Comparison of ENCODE assay signal across 8 cellular contexts in the genomic region with DNA sequence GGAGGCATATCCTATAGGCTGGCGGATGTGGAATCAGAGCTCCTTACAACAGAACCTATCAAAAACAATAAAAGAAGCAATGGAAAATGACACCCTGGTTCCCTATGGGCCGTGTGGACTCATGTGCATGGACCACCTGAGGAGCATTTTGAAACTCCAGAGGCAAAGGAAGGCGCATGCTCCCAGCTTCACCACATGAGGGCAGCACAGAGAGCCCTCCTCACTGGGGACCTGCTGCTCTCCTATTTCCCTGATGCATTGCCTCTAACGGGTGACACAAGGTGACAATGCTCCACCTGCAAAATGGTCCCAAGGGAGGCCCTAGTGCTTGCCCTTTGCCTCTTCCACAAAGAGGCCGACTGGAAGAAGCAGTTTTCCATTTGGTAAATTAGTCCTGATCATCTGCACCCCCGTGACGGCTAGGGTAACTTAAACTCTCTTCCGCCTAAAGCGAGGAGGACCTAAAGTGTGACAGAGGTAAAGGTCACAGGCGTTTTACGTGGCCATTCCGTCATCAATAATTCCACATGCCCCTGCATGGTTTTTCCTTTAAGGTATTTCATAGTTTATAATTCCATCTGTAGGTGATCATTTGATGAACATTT.
DNase-seq lines count a peak whose midpoint lies in the region; ATAC-seq lines count a peak whose summit lies in the region.

No MANE protein-coding gene starts in this region.

- in situ Hi-C loops in Caki2 (cut with HindIII; ENCODE audit: low pct_unique_long_range_greater_than_20kb, low sequenced_read_pairs), result no loop called here

- peak; percentile 80 for ATAC-seq in GM19043 (IDR thresholded peaks at IDR 0.05; ENCODE audit: low read depth, unreplicated experiment)
- peak; percentile 65 for ATAC-seq in HG03378 (IDR thresholded peaks at IDR 0.05; ENCODE audit: unreplicated experiment)
- ATAC-seq in left colon, result peak; percentile 64
- ATAC-seq in HG03108 (IDR thresholded peaks at IDR 0.05; ENCODE audit: unreplicated experiment), result no peak

- intact Hi-C loops in left colon (cut with DNase I, micrococcal nuclease), result no loop called here

- DNase-seq in Caki2 (ENCODE audit: low read depth) (peak; percentile 21), RPMI8226 (peak; percentile 49), amniotic epithelial cell (ENCODE audit: low read depth) (peak; percentile 7), left colon (peak in 1 of 2 donors; percentile 38)
- DNase-seq in stimulated activated naive CD4-positive, alpha-beta T cell treated with Interleukin-2 at 50 U/mL for 16 hours (lab: John Stamatoyannopoulos, UW), result peak; percentile 18
